Comparison of ENCODE assay signal across 14 cellular contexts in the genomic region with DNA sequence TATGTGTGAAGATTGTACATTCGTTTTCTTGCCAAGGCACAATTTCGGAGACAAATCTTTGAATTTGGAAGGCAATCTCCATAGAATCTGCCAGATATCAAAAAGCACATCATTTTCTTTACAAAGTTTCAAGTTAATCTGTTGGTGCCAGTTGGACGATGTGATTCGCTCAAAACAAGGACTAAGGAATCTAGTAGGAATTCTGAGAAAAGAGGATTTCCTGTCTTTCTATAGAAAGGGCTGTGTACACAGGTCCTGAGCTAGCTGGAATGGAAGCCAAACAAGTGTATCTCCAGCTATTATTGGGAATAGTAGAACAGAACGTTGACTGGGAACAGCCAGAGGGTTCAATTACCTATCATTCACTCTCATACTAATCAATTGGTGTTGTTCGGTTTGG.
DNase-seq lines count a peak whose midpoint lies in the region; ATAC-seq and TF ChIP-seq lines count a peak whose summit lies in the region.
"Had no signal": no experiment of that assay in that cellular context is flagged by ENCODE, and none has a peak within 500 bp of the region (broad histone marks: within the 10 kb centered on the region; RNA-seq: fewer than 3 reads in every experiment).

No MANE protein-coding gene starts in this region.

- no peaks in the 10 kb centered on the region for H3K36me3 ChIP-seq in fibroblast of lung (ENCODE audit: control insufficient read depth, insufficient read depth, low read length)
- H3K36me3 ChIP-seq in osteoblast (ENCODE audit: insufficient read depth, low read length) = no peaks in the 10 kb centered on the region
- H3K36me3 ChIP-seq in heart right ventricle = no peaks in the 10 kb centered on the region
- H3K36me3 ChIP-seq: BE2C had no signal

- H3K4me3 ChIP-seq in fibroblast of lung (replicated peaks in 1 of 4; ENCODE audit: control extremely low read depth in 1 of 4, insufficient read depth in 1 of 4, low read depth in 3 of 4, low read length in 4 of 4) = no peak overlapping the region
- H3K4me3 ChIP-seq in osteoblast (ENCODE audit: insufficient read depth, low read length) = no peak overlapping the region
- no peak overlapping the region for H3K4me3 ChIP-seq in heart right ventricle
- H3K4me3 ChIP-seq: A549 had no signal

- ATAC-seq in heart right ventricle (no peak), GM19351 (IDR thresholded peaks at IDR 0.05; ENCODE audit: unreplicated experiment) (no peak)
- ATAC-seq: A549 had no signal

- no peaks in the 10 kb centered on the region for H3K79me2 ChIP-seq in fibroblast of lung (ENCODE audit: control insufficient read depth, insufficient read depth, low read length)
- H3K79me2 ChIP-seq in osteoblast (ENCODE audit: insufficient read depth, low read length) = no peaks in the 10 kb centered on the region

- 59 to 68% methylated on average over 6 of the region's 6 CpGs for WGBS in heart right ventricle, 2 donors

- H3K4me1 ChIP-seq in fibroblast of lung (ENCODE audit: control insufficient read depth, extremely low read depth, insufficient read depth, low read length) (no peaks in the 10 kb centered on the region), osteoblast (ENCODE audit: insufficient read depth, low read length) (peaks cover 7% of the 10 kb centered on the region), heart right ventricle (peaks cover 0 to 8% (median 0%) of the 10 kb centered on the region in 9 donors)
- H3K4me1 ChIP-seq: A549 had no signal

- no peaks in the 10 kb centered on the region for H4K20me1 ChIP-seq in fibroblast of lung (ENCODE audit: control insufficient read depth, extremely low read depth, insufficient read depth, low read length)
- no peaks in the 10 kb centered on the region for H4K20me1 ChIP-seq in osteoblast (ENCODE audit: insufficient read depth, low read length)

- H3K27me3 ChIP-seq in fibroblast of lung (ENCODE audit: control insufficient read depth, insufficient read depth, low read length) (no peaks in the 10 kb centered on the region), osteoblast (ENCODE audit: insufficient read depth, low read length) (no peaks in the 10 kb centered on the region), heart right ventricle (no peaks in the 10 kb centered on the region)
- H3K27me3 ChIP-seq: BE2C had no signal

- H2AFZ ChIP-seq in fibroblast of lung (ENCODE audit: low read length) = peak overlapping the region; percentile 4
- H2AFZ ChIP-seq in osteoblast (ENCODE audit: low read length) = peak overlapping the region; percentile 25

- no peak overlapping the region for H3K27ac ChIP-seq in fibroblast of lung (ENCODE audit: insufficient read depth, low read length)
- no peak overlapping the region for H3K27ac ChIP-seq in osteoblast (ENCODE audit: low read depth, low read length)
- no peak overlapping the region for H3K27ac ChIP-seq in heart right ventricle
- H3K27ac ChIP-seq: A549, HL-60 had no signal

- H3K9ac ChIP-seq in fibroblast of lung (ENCODE audit: insufficient read depth, low read length) = no peak overlapping the region

- H3K4me2 ChIP-seq in fibroblast of lung (ENCODE audit: extremely low read depth, insufficient read depth, low read length) (no peak overlapping the region), osteoblast (ENCODE audit: insufficient read depth, low read length) (no peak overlapping the region)
- H3K4me2 ChIP-seq: A549 had no signal

- intact Hi-C loops in heart right ventricle (cut with DNase I) = loop anchor here in 2 of 10 donors (5.0 kb wide), 2 partner anchors 49 to 596 kb away; no protein-coding TSS in a partner anchor

- TF ChIP-seq CTCF in fibroblast of lung (conservative IDR thresholded peaks at IDR 0.05 in 1 of 2, IDR thresholded peaks at IDR 0.05 in 1 of 2; ENCODE audit: low read depth in 1 of 2, low read length in 2 of 2) (no peak), osteoblast (IDR thresholded peaks at IDR 0.05; ENCODE audit: extremely low read depth, low read depth, low read length) (no peak), heart right ventricle (IDR thresholded peaks at IDR 0.05) (no peak)

- peak; percentile 65 for DNase-seq in cerebellar cortex (ENCODE audit: low spot score)
- DNase-seq in fibroblast of lung (ENCODE audit: low read depth in 2 of 2) = no peak
- DNase-seq in osteoblast (ENCODE audit: insufficient read length, low spot score, missing footprints) = peak; percentile 62
- DNase-seq in heart right ventricle = no peak
- DNase-seq in COLO668 (lab: John Stamatoyannopoulos, UW; ENCODE audit: unreplicated experiment) = no peak
- no peak for DNase-seq in EL
- DNase-seq: BE2C; Calu3; CD8-positive, alpha-beta memory T cell; DMS 273 treated with DMSO at 0.1 percent for 48 hours; H7 had no signal

- H3K9me3 ChIP-seq in fibroblast of lung (ENCODE audit: control insufficient read depth, insufficient read depth, low read depth, low read length) = no peaks in the 10 kb centered on the region
- no peaks in the 10 kb centered on the region for H3K9me3 ChIP-seq in osteoblast (ENCODE audit: low read depth, low read length)
- H3K9me3 ChIP-seq in heart right ventricle = no peaks in the 10 kb centered on the region
- H3K9me3 ChIP-seq: A549, BE2C had no signal

Comparison
In these comparisons a context has a peak if more than half of its experiments do, and no peak if none do; other contexts are left out.
1. DNase-seq: peak in cerebellar cortex (single experiment) and osteoblast (single experiment); none in fibroblast of lung (0 of 2), heart right ventricle (0 of 2), COLO668 (single experiment) and EL (single experiment).